ENCODE assay signal across 8 cellular contexts in genomic region chr21:44455524-44456206, GRCh38. TPM values are rescaled to one million over a fixed set of nuclear protein-coding genes. Genes with fewer than 3 reads are reported as not detected.
DNase-seq lines count a peak whose midpoint lies in the region; ATAC-seq and TF ChIP-seq lines count a peak whose summit lies in the region.

No MANE protein-coding gene starts in this region.

- DNase-seq in CD4-positive, alpha-beta memory T cell: peak in 2 of 5 donors; percentile 32 to 57
- peak; percentile 89 for DNase-seq in H7
- DNase-seq in brain microvascular endothelial cell: no peak
- DNase-seq in left colon: peak; percentile 54 to 70
- peak; percentile 13 to 25 for DNase-seq in stimulated activated CD4-positive, alpha-beta T cell treated with anti-CD3 and anti-CD28 coated beads, Interleukin-4, amount 100 ng/mL, for 4 hours
- no peak for DNase-seq in hippocampal formation (lab: John Stamatoyannopoulos, UW)
- no peak for DNase-seq in SK-N-DZ (ENCODE audit: low spot score)

- peaks cover 0 to 19% (median 1%) of the 10 kb centered on the region in 8 donors for H3K9me3 Mint-ChIP-seq in CD4-positive, alpha-beta memory T cell

- H3K27me3 ChIP-seq in CD4-positive, alpha-beta memory T cell (ENCODE audit: insufficient read depth, low read length): no peaks in the 10 kb centered on the region
- H3K27me3 ChIP-seq in H7 (ENCODE audit: control insufficient read depth, insufficient read depth, low read length) (peaks cover 2% of the 10 kb centered on the region; the same call in 1 of the 2 replicates), OCI-LY3 (ENCODE audit: low read depth, low read length) (no peaks in the 10 kb centered on the region; the same call in 1 of the 2 replicates), brain microvascular endothelial cell (replicated peaks) (no peaks in the 10 kb centered on the region)

- H3K27me3 Mint-ChIP-seq in CD4-positive, alpha-beta memory T cell: peaks cover 1 to 2% of the 10 kb centered on the region in 2 donors

- H3K27ac ChIP-seq in CD4-positive, alpha-beta memory T cell (ENCODE audit: low read depth, low read length): no peak overlapping the region
- H3K27ac ChIP-seq in OCI-LY3 (ENCODE audit: low read length): no peak overlapping the region
- no peak overlapping the region for H3K27ac ChIP-seq in brain microvascular endothelial cell

- peak; percentile 67 for ATAC-seq in left colon

- H3K9ac ChIP-seq in OCI-LY3 (ENCODE audit: low read length): no peak overlapping the region

- POLR2A ChIA-PET in CD4-positive, alpha-beta memory T cell (lab: Charles Lee; ENCODE audit: partially characterized antibody): interaction anchor here (1.3 kb wide), 1 partner anchor 117 kb away, joined by 4 read pairs; the partner anchor contains the start of gene CFAP410

- H3K79me2 ChIP-seq in OCI-LY3 (ENCODE audit: low read length): no peaks in the 10 kb centered on the region

- no peaks in the 10 kb centered on the region for H3K36me3 Mint-ChIP-seq in CD4-positive, alpha-beta memory T cell

- TF ChIP-seq CTCF in OCI-LY3 (IDR thresholded peaks at IDR 0.05; ENCODE audit: low read depth, low read length): no peak
- peak; percentile 13 for TF ChIP-seq CTCF in brain microvascular endothelial cell (IDR thresholded peaks at IDR 0.05; ENCODE audit: low read depth, low read length, missing control alignments)

- H3K36me3 ChIP-seq in CD4-positive, alpha-beta memory T cell (ENCODE audit: insufficient read depth, low read length): no peaks in the 10 kb centered on the region
- H3K36me3 ChIP-seq in H7 (replicated peaks; ENCODE audit: control insufficient read depth, insufficient read depth, low read length) (no peaks in the 10 kb centered on the region), OCI-LY3 (replicated peaks; ENCODE audit: low read depth, low read length) (no peaks in the 10 kb centered on the region), brain microvascular endothelial cell (replicated peaks) (no peaks in the 10 kb centered on the region)

- H3K27ac Mint-ChIP-seq in CD4-positive, alpha-beta memory T cell: no peak overlapping the region

- no peaks in the 10 kb centered on the region for H3K9me3 ChIP-seq in CD4-positive, alpha-beta memory T cell (ENCODE audit: control insufficient read depth in 1 of 2, low read length in 2 of 2)
- peaks cover 3% of the 10 kb centered on the region; the same call in 1 of the 2 replicates for H3K9me3 ChIP-seq in OCI-LY3 (ENCODE audit: insufficient read depth, low read length)

- no peak overlapping the region for H2AFZ ChIP-seq in OCI-LY3 (ENCODE audit: low read depth, low read length)

- H3K4me3 Mint-ChIP-seq in CD4-positive, alpha-beta memory T cell: peak overlapping the region; percentile 65 to 86 (median 76)

- intact Hi-C loops in CD4-positive, alpha-beta memory T cell (cut with micrococcal nuclease): loop anchor here (1.0 kb wide), 1 partner anchor 116 kb away; the partner anchor contains the start of gene CFAP410
- intact Hi-C loops in left colon (cut with DNase I, micrococcal nuclease): no loop called here

- peak overlapping the region; percentile 26; the same call in 1 of the 2 replicates for H3K4me2 ChIP-seq in OCI-LY3 (ENCODE audit: low read length)

- H3K4me1 ChIP-seq in CD4-positive, alpha-beta memory T cell (ENCODE audit: insufficient read depth, low read length): peaks cover 13% of the 10 kb centered on the region
- H3K4me1 ChIP-seq in OCI-LY3 (ENCODE audit: low read length): no peaks in the 10 kb centered on the region

- no peaks in the 10 kb centered on the region for H4K20me1 ChIP-seq in OCI-LY3 (ENCODE audit: insufficient read depth, low read length)

- CTCF ChIA-PET in CD4-positive, alpha-beta memory T cell (lab: Charles Lee; ENCODE audit: partially characterized antibody): no interaction called here

- peaks cover 0 to 18% (median 7%) of the 10 kb centered on the region in 4 donors for H3K4me1 Mint-ChIP-seq in CD4-positive, alpha-beta memory T cell

- peak overlapping the region; percentile 11 to 55 for H3K4me3 ChIP-seq in CD4-positive, alpha-beta memory T cell (ENCODE audit: low read length in 2 of 2)
- H3K4me3 ChIP-seq in H7 (ENCODE audit: insufficient read depth, low read depth, low read length): peak overlapping the region; percentile 49
- H3K4me3 ChIP-seq in OCI-LY3 (ENCODE audit: low read length): peak overlapping the region; percentile 57
- peak overlapping the region; percentile 47 for H3K4me3 ChIP-seq in brain microvascular endothelial cell (ENCODE audit: low read depth, low read length)

- in situ Hi-C loops in brain microvascular endothelial cell (cut with HindIII; ENCODE audit: low pct_ligation_motif_present, low sequenced_read_pairs): no loop called here

RNA-seq across cellular contexts. Expression of gene LRRC3, which starts 0.4 kb away (rescaled TPM):
- 1 to 10 TPM; 1.4 to 1.5 TPM for total RNA-seq in CD4-positive, alpha-beta memory T cell
- under 1 TPM; 0.11 to 0.61 TPM for polyA plus RNA-seq in CD4-positive, alpha-beta memory T cell
- total RNA-seq in H7 (2014; rRNA removed; shearing (Covaris generic)): 3.8 and 4.6 TPM in 2 replicates
- total RNA-seq in left colon: 1 to 10 TPM; 2.5 to 3.5 TPM
- 0.01 and 0.09 TPM in 2 replicates for polyA plus RNA-seq in SK-N-DZ (2014; cell fraction: cytosol; rRNA removed)
- 0.09 TPM in 1 of 2 replicates, not detected in the other for polyA plus RNA-seq in SK-N-DZ (2014; cell fraction: nucleus; rRNA removed)

Comparison
In these comparisons a context has a peak if more than half of its experiments do, and no peak if none do; other contexts are left out.
1. DNase-seq: peak in H7 (single experiment), left colon (2 of 2) and stimulated activated CD4-positive, alpha-beta T cell treated with anti-CD3 and anti-CD28 coated beads, Interleukin-4, amount 100 ng/mL, for 4 hours (2 of 2); none in brain microvascular endothelial cell (single experiment), hippocampal formation (0 of 2) and SK-N-DZ (single experiment).
2. Peak in every context shown above with its lines, with median percentiles within 50 percentile points of each other: H3K4me3 ChIP-seq.